Comparison of ENCODE assay signal across 1 cellular context in genomic region chr5:16666140-16666860, GRCh38.
TF ChIP-seq lines count a peak whose summit lies in the region.

No MANE protein-coding gene starts in this region.

TF ChIP-seq in endothelial cell of umbilical vein, 7 proteins besides CTCF, POLR2A, EP300 and RAD21:
- TF ChIP-seq MYC (IDR thresholded peaks at IDR 0.05; ENCODE audit: low read depth, low read length), result no peak
- TF ChIP-seq MAX (IDR thresholded peaks at IDR 0.05; ENCODE audit: insufficient read depth, insufficient read length), result no peak
- no peak for TF ChIP-seq POLR2AphosphoS5 (IDR thresholded peaks at IDR 0.05; ENCODE audit: insufficient read depth, low read depth, low read length)
- TF ChIP-seq GATA2 (IDR thresholded peaks at IDR 0.05; ENCODE audit: insufficient read depth, insufficient read length, low read depth, low read length), result no peak
- no peak for TF ChIP-seq JUN (IDR thresholded peaks at IDR 0.05; ENCODE audit: borderline replicate concordance, insufficient read depth, insufficient read length, low read depth)
- no peak for TF ChIP-seq FOS (IDR thresholded peaks at IDR 0.05; ENCODE audit: borderline replicate concordance, insufficient read depth, low read length)
- no peak for TF ChIP-seq EZH2 (IDR thresholded peaks at IDR 0.05; ENCODE audit: borderline replicate concordance, low read depth, low read length, severe bottlenecking)
